ENCODE assay signal across 1 cellular context in genomic region chr21:14826630-14827029, GRCh38.
A peak's percentile ranks its signal among the peaks of the same experiment; 100 is the strongest.
TF ChIP-seq lines count a peak whose summit lies in the region.

No MANE protein-coding gene starts in this region.

TF ChIP-seq in GM12878, 131 proteins besides CTCF, POLR2A, EP300 and RAD21 (continued from another document and continues in another):
- TF ChIP-seq POLR2AphosphoS5 (IDR thresholded peaks at IDR 0.05; ENCODE audit: low read length) (no peak), USF1 (IDR thresholded peaks at IDR 0.05; ENCODE audit: borderline replicate concordance, extremely low read length, insufficient read depth, low read depth, low read length) (no peak), SUPT20H (IDR thresholded peaks at IDR 0.05; ENCODE audit: borderline replicate concordance, control insufficient read depth, low read depth, low read length) (no peak), RBBP5 (conservative IDR thresholded peaks at IDR 0.05) (no peak), ZNF217 (IDR thresholded peaks at IDR 0.05) (no peak), NR2C1 (IDR thresholded peaks at IDR 0.05) (no peak), KDM1A (IDR thresholded peaks at IDR 0.05; ENCODE audit: borderline replicate concordance) (no peak), SPI1 (IDR thresholded peaks at IDR 0.05; ENCODE audit: borderline replicate concordance, insufficient read depth, low read depth, low read length) (no peak), IRF4 (IDR thresholded peaks at IDR 0.05; ENCODE audit: low read depth, low read length) (no peak), FOXK2 (IDR thresholded peaks at IDR 0.05) (no peak), ZNF384 (IDR thresholded peaks at IDR 0.05; ENCODE audit: borderline replicate concordance, low read depth, low read length) (no peak), E2F8 (IDR thresholded peaks at IDR 0.05; ENCODE audit: low read depth, partially characterized antibody) (no peak), ZBTB40 (IDR thresholded peaks at IDR 0.05; ENCODE audit: borderline replicate concordance) (no peak), CBX5 (IDR thresholded peaks at IDR 0.05; ENCODE audit: low read depth) (no peak), TAF1 (IDR thresholded peaks at IDR 0.05; ENCODE audit: borderline replicate concordance, low read depth, low read length) (no peak), CREB1 (IDR thresholded peaks at IDR 0.05; ENCODE audit: low read depth) (no peak), MAX (IDR thresholded peaks at IDR 0.05; ENCODE audit: low read depth, low read length) (no peak), PRDM15 (CRISPR knock-in tag; IDR thresholded peaks at IDR 0.05) (no peak), TCF12 (IDR thresholded peaks at IDR 0.05; ENCODE audit: low read depth, low read length) (no peak), ZNF687 (IDR thresholded peaks at IDR 0.05) (peak; percentile 67; the same call in 1 of the 2 replicates), BRCA1 (IDR thresholded peaks at IDR 0.05; ENCODE audit: low read depth, low read length) (no peak), ZBTB4 (CRISPR knock-in tag; IDR thresholded peaks at IDR 0.05) (no peak), ZBTB33 (IDR thresholded peaks at IDR 0.05) (no peak), FOXM1 (IDR thresholded peaks at IDR 0.05; ENCODE audit: low read depth, low read length) (no peak), RFX5 (IDR thresholded peaks at IDR 0.05; ENCODE audit: low read depth, low read length) (no peak)
